In the genomic region with DNA sequence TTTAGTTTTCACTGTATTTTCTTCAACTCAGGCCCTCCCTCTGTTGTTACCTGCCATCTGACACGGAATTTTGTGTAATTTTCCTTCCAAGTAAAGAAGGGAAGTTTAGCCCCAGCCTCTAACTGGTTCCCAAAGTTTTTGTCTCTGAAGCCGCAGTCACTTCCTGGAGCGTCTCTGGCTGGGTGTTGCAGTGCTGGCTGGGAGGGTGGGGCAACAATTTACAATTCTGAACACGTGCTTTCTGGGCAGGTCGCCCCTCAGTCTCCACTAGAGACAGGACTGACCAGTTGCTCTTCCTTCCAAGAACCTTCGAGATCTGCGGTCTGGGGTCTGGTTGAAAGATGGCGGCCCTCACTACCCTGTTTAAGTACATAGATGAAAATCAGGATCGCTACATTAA, we compare ENCODE assay signal across 8 cellular contexts. TPM values are rescaled to one million over a fixed set of nuclear protein-coding genes. Genes with fewer than 3 reads are reported as not detected.
DNase-seq lines count a peak whose midpoint lies in the region; ATAC-seq and TF ChIP-seq lines count a peak whose summit lies in the region.

No MANE protein-coding gene starts in this region.

- H4K20me1 ChIP-seq in DOHH2 (ENCODE audit: control insufficient read depth, insufficient read depth, low read depth, low read length), result no peaks in the 10 kb centered on the region; the same call in 1 of the 2 replicates

- CTCF ChIA-PET in activated CD4-positive, alpha-beta memory T cell treated with anti-CD3 and anti-CD28 coated beads, Interleukin-2, amount 10 ng/mL, durations not matched to agents 7 days and 5 days (lab: Charles Lee), result interaction anchor here (0.6 to 1.6 kb wide), 3 partner anchors 52 to 710 kb away, joined by 3 to 7 read pairs (median 3); no protein-coding TSS in a partner anchor

- peaks cover 49% of the 10 kb centered on the region for H3K36me3 ChIP-seq in DOHH2 (ENCODE audit: control insufficient read depth, low read length)
- H3K36me3 ChIP-seq in upper lobe of right lung, result peaks cover 30% of the 10 kb centered on the region

- peaks cover 52% of the 10 kb centered on the region for H3K36me3 Mint-ChIP-seq in activated CD4-positive, alpha-beta memory T cell treated with anti-CD3 and anti-CD28 coated beads, Interleukin-2, amount 10 ng/mL, durations not matched to agents 7 days and 5 days (ENCODE audit: low read depth)
- peaks cover 9 to 17% of the 10 kb centered on the region in 2 donors for H3K36me3 Mint-ChIP-seq in naive B cell

- no peaks in the 10 kb centered on the region for H3K9me2 ChIP-seq in DOHH2 (replicated peaks; ENCODE audit: control insufficient read depth, low read length)

- intact Hi-C loops in upper lobe of right lung (cut with DNase I), result no loop called here

- H3K4me1 ChIP-seq in DOHH2 (ENCODE audit: control insufficient read depth, low read length) (peaks cover 34% of the 10 kb centered on the region), upper lobe of right lung (peaks cover 30% of the 10 kb centered on the region)

- H3K9me3 ChIP-seq in DOHH2 (ENCODE audit: control insufficient read depth, insufficient read depth, low read length) (no peaks in the 10 kb centered on the region), upper lobe of right lung (no peaks in the 10 kb centered on the region)

- H3K4me3 Mint-ChIP-seq in activated CD4-positive, alpha-beta memory T cell treated with anti-CD3 and anti-CD28 coated beads, Interleukin-2, amount 10 ng/mL, durations not matched to agents 7 days and 5 days, result peak overlapping the region; percentile 85
- peak overlapping the region; percentile 91 to 98 (median 93) for H3K4me3 Mint-ChIP-seq in naive B cell

- POLR2A ChIA-PET in activated CD4-positive, alpha-beta memory T cell treated with anti-CD3 and anti-CD28 coated beads, Interleukin-2, amount 10 ng/mL, durations not matched to agents 7 days and 5 days (lab: Charles Lee), result interaction anchor here (0.8 to 5.2 kb wide), 4 partner anchors 11 to 209 kb away, joined by 3 to 22 read pairs (median 11); a partner anchor contains a TSS

- peak overlapping the region; percentile 81 for H3K4me2 ChIP-seq in DOHH2 (ENCODE audit: low read length)

- in situ Hi-C loops in KBM-7 (cut with MboI; ENCODE audit: low pct_unique_long_range_greater_than_20kb, low sequenced_read_pairs), result no loop called here

- ATAC-seq in GM21528 (IDR thresholded peaks at IDR 0.05; ENCODE audit: low FRiP score, unreplicated experiment) (peak; percentile 41), naive B cell (ENCODE audit: low read depth in 2 of 2) (peak in 1 of 2 donors; percentile 15), upper lobe of right lung (peak; percentile 4)

- peaks cover 2% of the 10 kb centered on the region for H3K27me3 Mint-ChIP-seq in activated CD4-positive, alpha-beta memory T cell treated with anti-CD3 and anti-CD28 coated beads, Interleukin-2, amount 10 ng/mL, durations not matched to agents 7 days and 5 days
- no peaks in the 10 kb centered on the region for H3K27me3 Mint-ChIP-seq in naive B cell

- TF ChIP-seq CTCF in DOHH2 (IDR thresholded peaks at IDR 0.05; ENCODE audit: low read depth, low read length, poor library complexity, severe bottlenecking), result no peak
- TF ChIP-seq CTCF in upper lobe of right lung (IDR thresholded peaks at IDR 0.05), result no peak

- DNase-seq in KBM-7 (peak; percentile 67), epithelial cell of prostate (ENCODE audit: low read depth, low spot score) (no peak), naive B cell (no peak), upper lobe of right lung (peak; percentile 76), NCI-H2107 treated with DMSO at 0.1 percent for 48 hours (lab: John Stamatoyannopoulos, UW; ENCODE audit: unreplicated experiment) (no peak)
- peak; percentile 70 for DNase-seq in activated CD4-positive, alpha-beta memory T cell treated with anti-CD3 and anti-CD28 coated beads, Interleukin-2, amount 10 ng/mL, durations not matched to agents 7 days and 5 days

- H3K79me2 ChIP-seq in DOHH2 (ENCODE audit: control insufficient read depth, low read length), result peaks cover 77% of the 10 kb centered on the region

- peaks cover 58% of the 10 kb centered on the region for H3K4me1 Mint-ChIP-seq in activated CD4-positive, alpha-beta memory T cell treated with anti-CD3 and anti-CD28 coated beads, Interleukin-2, amount 10 ng/mL, durations not matched to agents 7 days and 5 days
- H3K4me1 Mint-ChIP-seq in naive B cell, result peaks cover 46 to 75% (median 46%) of the 10 kb centered on the region in 3 donors

- H3F3A ChIP-seq in DOHH2 (ENCODE audit: control insufficient read depth, insufficient read depth), result peaks cover 19% of the 10 kb centered on the region

- peak overlapping the region; percentile 99 for H3K27ac Mint-ChIP-seq in activated CD4-positive, alpha-beta memory T cell treated with anti-CD3 and anti-CD28 coated beads, Interleukin-2, amount 10 ng/mL, durations not matched to agents 7 days and 5 days
- peak overlapping the region; percentile 83 to 98 (median 96) for H3K27ac Mint-ChIP-seq in naive B cell

- H3K27ac ChIP-seq in DOHH2 (ENCODE audit: low read depth, low read length) (peak overlapping the region; percentile 81), epithelial cell of prostate (peak overlapping the region; percentile 88), upper lobe of right lung (peak overlapping the region; percentile 87)

- no peaks in the 10 kb centered on the region for H3K27me3 ChIP-seq in DOHH2 (ENCODE audit: control insufficient read depth, low read length)
- H3K27me3 ChIP-seq in upper lobe of right lung, result no peaks in the 10 kb centered on the region

- peak overlapping the region; percentile 96 for H3K4me3 ChIP-seq in DOHH2 (ENCODE audit: low read length)
- H3K4me3 ChIP-seq in upper lobe of right lung, result peak overlapping the region; percentile 34

- no peaks in the 10 kb centered on the region for H3K9me3 Mint-ChIP-seq in activated CD4-positive, alpha-beta memory T cell treated with anti-CD3 and anti-CD28 coated beads, Interleukin-2, amount 10 ng/mL, durations not matched to agents 7 days and 5 days
- no peaks in the 10 kb centered on the region for H3K9me3 Mint-ChIP-seq in naive B cell

RNA-seq across cellular contexts. Expression of a gene that starts 3.5 kb away (rescaled TPM):
- 100 to 1,000 TPM; 141 to 143 TPM for total RNA-seq in activated CD4-positive, alpha-beta memory T cell treated with anti-CD3 and anti-CD28 coated beads, Interleukin-2, amount 10 ng/mL, durations not matched to agents 7 days and 5 days
- 100 to 1,000 TPM; 114 to 283 (median 207) TPM for polyA plus RNA-seq in naive B cell (ENCODE audit: low read depth in 6 of 6)
- total RNA-seq in upper lobe of right lung, result 213 TPM

RNA-seq across cellular contexts. Expression of a gene that starts 34.7 kb away (rescaled TPM):
- not detected for total RNA-seq in activated CD4-positive, alpha-beta memory T cell treated with anti-CD3 and anti-CD28 coated beads, Interleukin-2, amount 10 ng/mL, durations not matched to agents 7 days and 5 days
- not detected for polyA plus RNA-seq in naive B cell (ENCODE audit: low read depth in 6 of 6)
- total RNA-seq in upper lobe of right lung, result not detected

RNA-seq across cellular contexts. Expression of a gene that starts 42.5 kb away (rescaled TPM):
- not detected for total RNA-seq in activated CD4-positive, alpha-beta memory T cell treated with anti-CD3 and anti-CD28 coated beads, Interleukin-2, amount 10 ng/mL, durations not matched to agents 7 days and 5 days
- not detected for polyA plus RNA-seq in naive B cell (ENCODE audit: low read depth in 6 of 6)
- not detected for total RNA-seq in upper lobe of right lung

Comparison
In these comparisons a context has a peak if more than half of its experiments do, and no peak if none do; other contexts are left out.
1. DNase-seq: peak in KBM-7 (single experiment), activated CD4-positive, alpha-beta memory T cell treated with anti-CD3 and anti-CD28 coated beads, Interleukin-2, amount 10 ng/mL, durations not matched to agents 7 days and 5 days (single experiment) and upper lobe of right lung (single experiment); none in epithelial cell of prostate (single experiment), naive B cell (single experiment) and NCI-H2107 treated with DMSO at 0.1 percent for 48 hours (single experiment).
2. Peak in every context shown above with its lines, with median percentiles within 50 percentile points of each other: H3K27ac ChIP-seq.